15 cellular contexts compared by ENCODE assay signal in genomic region chr11:108278954-108279353, GRCh38. TPM values are rescaled to one million over a fixed set of nuclear protein-coding genes. Genes with fewer than 3 reads are reported as not detected.
DNase-seq lines count a peak whose midpoint lies in the region; ATAC-seq and TF ChIP-seq lines count a peak whose summit lies in the region.
"Had no signal": no experiment of that assay in that cellular context is flagged by ENCODE, and none has a peak within 500 bp of the region (broad histone marks: within the 10 kb centered on the region; RNA-seq: fewer than 3 reads in every experiment).

No MANE protein-coding gene starts in this region.

- peaks cover 0 to 13% (median 3%) of the 10 kb centered on the region in 7 donors for H3K9me3 Mint-ChIP-seq in CD4-positive, CD25-positive, alpha-beta regulatory T cell
- H3K9me3 Mint-ChIP-seq in CD8-positive, alpha-beta T cell, result peaks cover 12% of the 10 kb centered on the region
- H3K9me3 Mint-ChIP-seq in brain (peaks cover 18 to 27% (median 20%) of the 10 kb centered on the region in 5 experiments), natural killer cell (peaks cover 0 to 11% of the 10 kb centered on the region in 2 donors)

- peaks cover 68% of the 10 kb centered on the region for H3K36me3 ChIP-seq in CD4-positive, CD25-positive, alpha-beta regulatory T cell (ENCODE audit: control insufficient read depth, insufficient read depth, low read length)
- peaks cover 65% of the 10 kb centered on the region for H3K36me3 ChIP-seq in CD8-positive, alpha-beta T cell (ENCODE audit: insufficient read depth, low read length)
- H3K36me3 ChIP-seq in PC-9 (ENCODE audit: low read depth), result peaks cover 10% of the 10 kb centered on the region; the same call in 1 of the 2 replicates

- no peak overlapping the region for H3K4me3 ChIP-seq in CD4-positive, CD25-positive, alpha-beta regulatory T cell (ENCODE audit: low read depth, low read length)
- no peak overlapping the region for H3K4me3 ChIP-seq in CD8-positive, alpha-beta T cell (ENCODE audit: low read depth, low read length)
- H3K4me3 ChIP-seq in PC-9, result no peak overlapping the region

- peaks cover 57% of the 10 kb centered on the region for H3K36me3 Mint-ChIP-seq in CD4-positive, CD25-positive, alpha-beta regulatory T cell
- H3K36me3 Mint-ChIP-seq in CD8-positive, alpha-beta T cell, result peaks cover 86% of the 10 kb centered on the region
- H3K36me3 Mint-ChIP-seq in brain (peaks cover 62% of the 10 kb centered on the region), natural killer cell (peaks cover 26% of the 10 kb centered on the region)

- CTCF ChIA-PET in CD8-positive, alpha-beta T cell (lab: Charles Lee), result interaction anchor here (1.0 kb wide), 2 partner anchors 29 to 70 kb away, joined by 3 read pairs; no protein-coding TSS in a partner anchor
- CTCF ChIA-PET in PC-9 (lab: Charles Lee), result interaction anchor here (0.5 kb wide), 1 partner anchor 459 kb away, joined by 3 read pairs; no protein-coding TSS in a partner anchor

- H3K27ac ChIP-seq in CD4-positive, CD25-positive, alpha-beta regulatory T cell (ENCODE audit: insufficient read depth, low read length, poor library complexity, severe bottlenecking), result no peak overlapping the region
- H3K27ac ChIP-seq in CD8-positive, alpha-beta T cell (ENCODE audit: low read depth, low read length), result no peak overlapping the region
- H3K27ac ChIP-seq in PC-9, result no peak overlapping the region
- H3K27ac ChIP-seq: HL-60, parathyroid adenoma had no signal

- no peaks in the 10 kb centered on the region for H3K79me2 ChIP-seq in PC-9 (ENCODE audit: low read depth)
- H3K79me2 ChIP-seq: parathyroid adenoma had no signal

- no peaks in the 10 kb centered on the region for H3K27me3 Mint-ChIP-seq in CD4-positive, CD25-positive, alpha-beta regulatory T cell
- no peaks in the 10 kb centered on the region for H3K27me3 Mint-ChIP-seq in CD8-positive, alpha-beta T cell (ENCODE audit: low read depth)
- H3K27me3 Mint-ChIP-seq in brain (no peaks in the 10 kb centered on the region), natural killer cell (ENCODE audit: low read depth in 2 of 2) (no peaks in the 10 kb centered on the region)

- H3K27me3 ChIP-seq in CD4-positive, CD25-positive, alpha-beta regulatory T cell (ENCODE audit: control insufficient read depth, insufficient read depth, low read length), result no peaks in the 10 kb centered on the region
- H3K27me3 ChIP-seq in CD8-positive, alpha-beta T cell (ENCODE audit: insufficient read depth, low read length), result no peaks in the 10 kb centered on the region
- no peaks in the 10 kb centered on the region for H3K27me3 ChIP-seq in PC-9 (ENCODE audit: insufficient read depth, low read depth)

- POLR2A ChIA-PET in CD8-positive, alpha-beta T cell (lab: Charles Lee), result interaction anchor here (0.8 to 10.1 kb wide), 2 partner anchors 42 to 55 kb away, joined by 4 to 56 read pairs; partner anchors contain the start of genes ATM and NPAT
- POLR2A ChIA-PET in PC-9 (lab: Charles Lee; ENCODE audit: unreplicated experiment), result no interaction called here

- peak overlapping the region; percentile 20 to 82 (median 67) for H3K27ac Mint-ChIP-seq in CD4-positive, CD25-positive, alpha-beta regulatory T cell
- peak overlapping the region; percentile 79 for H3K27ac Mint-ChIP-seq in CD8-positive, alpha-beta T cell
- peak overlapping the region in 4 of 5 experiments; percentile 64 to 85 (median 70) for H3K27ac Mint-ChIP-seq in brain
- peak overlapping the region; percentile 82 to 85 for H3K27ac Mint-ChIP-seq in natural killer cell

- H3K4me3 Mint-ChIP-seq in CD4-positive, CD25-positive, alpha-beta regulatory T cell, result peak overlapping the region in 1 of 4 donors; percentile 8
- H3K4me3 Mint-ChIP-seq in CD8-positive, alpha-beta T cell, result peak overlapping the region; percentile 32
- H3K4me3 Mint-ChIP-seq in brain (no peak overlapping the region), natural killer cell (no peak overlapping the region)

- H3K4me1 ChIP-seq in CD4-positive, CD25-positive, alpha-beta regulatory T cell (ENCODE audit: control insufficient read depth, insufficient read depth, low read length, poor library complexity, severe bottlenecking), result no peaks in the 10 kb centered on the region
- H3K4me1 ChIP-seq in CD8-positive, alpha-beta T cell (ENCODE audit: insufficient read depth, low read length), result peaks cover 49% of the 10 kb centered on the region
- H3K4me1 ChIP-seq in PC-9 (replicated peaks; ENCODE audit: insufficient read depth), result no peaks in the 10 kb centered on the region
- H3K4me1 ChIP-seq: parathyroid adenoma had no signal

- no peaks in the 10 kb centered on the region for H3K9me3 ChIP-seq in CD4-positive, CD25-positive, alpha-beta regulatory T cell (ENCODE audit: control insufficient read depth in 2 of 2, low read length in 2 of 2)
- no peaks in the 10 kb centered on the region for H3K9me3 ChIP-seq in CD8-positive, alpha-beta T cell (ENCODE audit: low read length)
- H3K9me3 ChIP-seq in PC-9 (ENCODE audit: insufficient read depth, low read depth), result 0 out of 2 replicates have a peak, but pooled peaks cover 4% of the 10 kb centered on the region

- intact Hi-C loops in CD8-positive, alpha-beta T cell (cut with DNase I, micrococcal nuclease), result loop anchor here in 1 of 2 experiments (1.0 kb wide), 1 partner anchor 9 kb away; no protein-coding TSS in a partner anchor
- intact Hi-C loops in natural killer cell (cut with micrococcal nuclease), result no loop called here
- intact Hi-C loops in PC-9 (cut with micrococcal nuclease; ENCODE audit: unreplicated experiment), result no loop called here

- no peak overlapping the region for H3K4me2 ChIP-seq in PC-9

- peaks cover 12 to 66% (median 20%) of the 10 kb centered on the region in 4 donors for H3K4me1 Mint-ChIP-seq in CD4-positive, CD25-positive, alpha-beta regulatory T cell
- peaks cover 68% of the 10 kb centered on the region for H3K4me1 Mint-ChIP-seq in CD8-positive, alpha-beta T cell (ENCODE audit: low read depth)
- H3K4me1 Mint-ChIP-seq in brain (peaks cover 18% of the 10 kb centered on the region), natural killer cell (peaks cover 36% of the 10 kb centered on the region in 2 donors)

- no peak overlapping the region for H2AFZ ChIP-seq in PC-9
- H2AFZ ChIP-seq: parathyroid adenoma had no signal

- H3F3A ChIP-seq in PC-9 (ENCODE audit: insufficient read depth, low read depth), result no peaks in the 10 kb centered on the region

- no peak for ATAC-seq in CD4-positive, CD25-positive, alpha-beta regulatory T cell (ENCODE audit: low read depth in 2 of 2)
- ATAC-seq in CD8-positive, alpha-beta T cell, result no peak
- ATAC-seq in natural killer cell, result no peak
- no peak for ATAC-seq in GM19452 (IDR thresholded peaks at IDR 0.05; ENCODE audit: unreplicated experiment)

- H4K20me1 ChIP-seq in PC-9 (ENCODE audit: insufficient read depth), result no peaks in the 10 kb centered on the region

- no peak for TF ChIP-seq CTCF in CD8-positive, alpha-beta T cell (IDR thresholded peaks at IDR 0.05)
- TF ChIP-seq CTCF in brain (conservative IDR thresholded peaks at IDR 0.05), result no peak
- no peak for TF ChIP-seq CTCF in natural killer cell (IDR thresholded peaks at IDR 0.05)
- TF ChIP-seq CTCF in PC-9 (conservative IDR thresholded peaks at IDR 0.05), result no peak

- no peaks in the 10 kb centered on the region for H3K9me2 ChIP-seq in PC-9 (ENCODE audit: insufficient read depth)

- BruUV-seq in PC-9 (replicated peaks; lab: Mats Ljungman, UMichigan), result no TSS peak

- no peak for DNase-seq in CD4-positive, CD25-positive, alpha-beta regulatory T cell
- no peak for DNase-seq in CD8-positive, alpha-beta T cell
- DNase-seq in natural killer cell (no peak), activated gamma-delta T cell treated with Interleukin-2 at 50 U/mL for 16 hours (no peak), PC-9 (no peak)
- no peak for DNase-seq in stimulated activated CD4-positive, alpha-beta T cell treated with anti-CD3 and anti-CD28 coated beads, Interleukin-15, amount 100 ng/mL, for 24 hours
- DNase-seq: activated effector memory CD4-positive, alpha-beta T cell treated with Interleukin-2 at 50 U/mL for 16 hours; Karpas-422; mammary epithelial cell; NCI-H1417 treated with DMSO at 0.1 percent for 48 hours; NCI-H226 had no signal

RNA-seq across cellular contexts. Expression of gene ATM, which starts 56.1 kb away (rescaled TPM):
- total RNA-seq in CD4-positive, CD25-positive, alpha-beta regulatory T cell, result 194 TPM
- polyA plus RNA-seq in CD4-positive, CD25-positive, alpha-beta regulatory T cell, result 10 to 100 TPM; 30.4 to 55.4 (median 49.3) TPM
- 100 to 1,000 TPM; 272 to 273 TPM for total RNA-seq in CD8-positive, alpha-beta T cell
- polyA plus RNA-seq in brain (ENCODE audit: insufficient read depth, low read depth, low replicate concordance), result 6.2 TPM
- total RNA-seq in natural killer cell (100 to 1,000 TPM; 502 to 568 (median 539) TPM), PC-9 (2021) (36.3 and 40.8 TPM in 2 replicates)

RNA-seq across cellular contexts. Expression of gene NPAT, which starts 56.5 kb away (rescaled TPM):
- 36.5 TPM for total RNA-seq in CD4-positive, CD25-positive, alpha-beta regulatory T cell
- polyA plus RNA-seq in CD4-positive, CD25-positive, alpha-beta regulatory T cell, result 10 to 100 TPM; 25.5 to 36.3 (median 29.9) TPM
- total RNA-seq in CD8-positive, alpha-beta T cell, result 10 to 100 TPM; 24.6 to 26.4 TPM
- 5.9 TPM for polyA plus RNA-seq in brain (ENCODE audit: insufficient read depth, low read depth, low replicate concordance)
- total RNA-seq in natural killer cell, result 10 to 100 TPM; 34.8 to 42.6 (median 36.1) TPM
- 10.4 and 18.6 TPM in 2 replicates for total RNA-seq in PC-9 (2021)
